In the genomic region with DNA sequence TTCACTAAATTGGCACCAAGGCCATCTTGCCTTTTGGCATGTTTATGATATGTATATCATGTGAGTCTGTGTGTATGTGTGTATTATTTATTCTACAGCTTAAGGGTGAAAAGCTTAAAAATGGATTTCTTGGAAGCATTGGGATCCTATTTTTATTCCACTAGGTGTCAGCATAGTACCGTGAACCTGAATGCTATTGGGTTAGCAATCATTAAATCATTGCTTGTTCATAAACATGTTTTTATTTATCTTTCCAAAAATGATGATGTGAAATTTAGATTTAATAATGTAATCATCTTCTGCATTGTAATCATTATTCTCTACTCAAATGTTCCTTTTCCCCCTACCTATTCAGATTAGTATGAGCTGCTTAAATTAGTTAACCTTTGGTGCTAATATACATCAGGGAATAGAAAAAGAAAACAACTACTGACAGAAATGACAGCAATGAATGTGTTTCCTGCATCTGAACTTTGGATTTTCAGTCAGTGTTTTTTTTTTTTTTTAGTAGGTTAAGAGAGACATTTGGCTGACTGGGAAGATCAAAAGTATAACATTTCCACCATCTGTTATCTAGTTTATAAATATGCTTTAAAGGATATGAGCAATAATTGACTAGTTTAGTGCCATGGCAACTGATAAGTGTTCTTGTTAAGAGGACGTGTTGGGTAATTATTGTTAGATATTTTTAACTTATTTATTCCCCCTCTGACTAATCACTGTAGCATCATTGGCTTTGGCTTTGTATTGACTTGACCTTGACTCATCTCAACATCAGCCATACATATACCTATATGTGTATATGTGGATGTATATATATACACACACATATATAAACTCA, we compare ENCODE assay signal across 8 cellular contexts. TPM values are rescaled to one million over a fixed set of nuclear protein-coding genes. Genes with fewer than 3 reads are reported as not detected.
DNase-seq lines count a peak whose midpoint lies in the region; ATAC-seq and TF ChIP-seq lines count a peak whose summit lies in the region.

No MANE protein-coding gene starts in this region.

- POLR2A ChIA-PET in AG04449 (lab: Yijun Ruan, JAX), result no interaction called here

- peak; percentile 49 for ATAC-seq in GM18508 (IDR thresholded peaks at IDR 0.05; ENCODE audit: insufficient read depth, unreplicated experiment)
- peak; percentile 60 for ATAC-seq in HG03432 (IDR thresholded peaks at IDR 0.05; ENCODE audit: unreplicated experiment)
- no peak for ATAC-seq in GM21515 (IDR thresholded peaks at IDR 0.05; ENCODE audit: unreplicated experiment)

- CTCF ChIA-PET in AG04449 (lab: Yijun Ruan, JAX), result interaction anchor here (0.7 to 3.2 kb wide), 34 partner anchors 8 to 718 kb away, joined by 3 to 31 read pairs (median 4); partner anchors contain the start of gene CALCRL

- TF ChIP-seq CTCF in AG04449 (IDR thresholded peaks at IDR 0.05; ENCODE audit: insufficient read depth, low read length, missing control alignments), result peak; percentile 28

- no peak for DNase-seq in AG04449 (ENCODE audit: low read depth, low spot score)
- DNase-seq in RPMI7951 (ENCODE audit: low read depth), result peak; percentile 28
- peak; percentile 70 for DNase-seq in fibroblast of peridontal ligament (ENCODE audit: extremely low read depth)
- peak; percentile 67 for DNase-seq in pulmonary artery endothelial cell (ENCODE audit: low read depth, low spot score)
- DNase-seq in stimulated activated CD4-positive, alpha-beta T cell treated with anti-CD3 and anti-CD28 coated beads, Interleukin-1b, Interleukin-23, amount 100 ng/mL, for 48 hours, result no peak

- H3K4me3 ChIP-seq in AG04449 (ENCODE audit: low read depth, low read length), result no peak overlapping the region

RNA-seq across cellular contexts. Expression of gene ZSWIM2, which starts 14.1 kb away (rescaled TPM):
- total RNA-seq in RPMI7951 (2014; rRNA removed; shearing (Covaris generic)), result not detected in 2 replicates
- not detected in 2 replicates for total RNA-seq in pulmonary artery endothelial cell

Comparison
In these comparisons a context has a peak if more than half of its experiments do, and no peak if none do; other contexts are left out.
1. DNase-seq: peak in RPMI7951 (single experiment), fibroblast of peridontal ligament (single experiment) and pulmonary artery endothelial cell (single experiment); none in AG04449 (single experiment) and stimulated activated CD4-positive, alpha-beta T cell treated with anti-CD3 and anti-CD28 coated beads, Interleukin-1b, Interleukin-23, amount 100 ng/mL, for 48 hours (single experiment).